In genomic region chr17:21027031-21027430, GRCh38 we compare ENCODE assay signal across 20 cellular contexts.
"Had no signal": no experiment of that assay in that cellular context is flagged by ENCODE, and none has a peak within 500 bp of the region (broad histone marks: within the 10 kb centered on the region; RNA-seq: fewer than 3 reads in every experiment).

No MANE protein-coding gene starts in this region.

- H3K4me3 Mint-ChIP-seq: naive thymus-derived CD8-positive, alpha-beta T cell; neural progenitor cell had no signal

- H3K27me3 Mint-ChIP-seq: naive thymus-derived CD8-positive, alpha-beta T cell had no signal

- ATAC-seq: heart left ventricle; mucosa of descending colon; naive thymus-derived CD8-positive, alpha-beta T cell; stimulated activated naive CD8-positive, alpha-beta T cell treated with anti-CD3 and anti-CD28 coated beads, Interleukin-15, Interleukin-2, amounts not matched to agents 100 U/mL and 50 U/mL, for 24 hours had no signal

- H3K9me3 ChIP-seq: colonic mucosa, heart left ventricle, mucosa of descending colon, ovary, right atrium auricular region, sigmoid colon, suprapubic skin, thyroid gland, upper lobe of left lung, uterus had no signal

- H3K27ac ChIP-seq: colonic mucosa, heart left ventricle, neural progenitor cell, ovary, right atrium auricular region, skin epidermis, suprapubic skin, thyroid gland, upper lobe of left lung, uterus had no signal

- H3K27me3 ChIP-seq: colonic mucosa, heart left ventricle, neural progenitor cell, ovary, right atrium auricular region, sigmoid colon, suprapubic skin, thyroid gland, upper lobe of left lung, uterus had no signal

- H3K27ac Mint-ChIP-seq: neural progenitor cell had no signal

- DNase-seq: colonic mucosa; dermis blood vessel endothelial cell; effector CD4-positive, alpha-beta T cell; foreskin melanocyte; heart left ventricle; hippocampal formation; mucosa of descending colon; naive thymus-derived CD8-positive, alpha-beta T cell; nucleus accumbens; ovary; sigmoid colon; stimulated activated CD4-positive, alpha-beta T cell treated with anti-CD3 and anti-CD28 coated beads, Interleukin-2, amount 100 ng/mL, for 48 hours; stimulated activated naive CD8-positive, alpha-beta T cell treated with anti-CD3 and anti-CD28 coated beads, Interleukin-15, Interleukin-2, amounts not matched to agents 100 U/mL and 50 U/mL, for 24 hours; thyroid gland; upper lobe of left lung; uterus had no signal

- H3K9me3 Mint-ChIP-seq: naive thymus-derived CD8-positive, alpha-beta T cell; neural progenitor cell had no signal

- H3K36me3 ChIP-seq: colonic mucosa, neural progenitor cell, ovary, uterus had no signal

- H3K4me3 ChIP-seq: colonic mucosa, heart left ventricle, mucosa of descending colon, neural progenitor cell, ovary, right atrium auricular region, sigmoid colon, skin epidermis, suprapubic skin, thyroid gland, upper lobe of left lung, uterus had no signal
